Comparison of ENCODE assay signal across 27 cellular contexts in the genomic region with DNA sequence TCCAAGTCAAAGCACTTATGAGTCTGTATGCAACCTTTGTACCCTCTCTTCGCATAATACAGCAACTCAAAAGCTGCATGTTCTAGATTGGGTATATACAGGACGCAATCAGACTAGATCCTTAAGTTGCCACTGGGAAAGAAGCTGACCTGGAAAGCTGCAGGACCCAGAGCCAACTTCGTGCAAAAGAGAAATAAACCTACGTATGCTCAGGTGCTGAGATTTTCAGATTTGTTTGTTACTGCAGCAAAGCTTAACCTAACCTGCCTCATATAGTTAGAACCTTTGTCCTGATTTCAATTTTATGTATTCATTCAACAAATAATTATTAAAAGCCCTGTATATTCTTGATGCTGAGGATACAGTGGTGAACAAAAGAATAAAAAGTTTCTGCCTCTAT.
"Had no signal": no experiment of that assay in that cellular context is flagged by ENCODE, and none has a peak within 500 bp of the region (broad histone marks: within the 10 kb centered on the region; RNA-seq: fewer than 3 reads in every experiment).

No MANE protein-coding gene starts in this region.

- H3K9me3 Mint-ChIP-seq: dendritic cell treated with granulocyte-macrophage colony-stimulating factor and Interleukin-4, amounts not matched to agents 40 ng/mL and 50 ng/mL, for 4 days; endodermal cell had no signal

- H3K36me3 ChIP-seq: colonic mucosa, esophagus muscularis mucosa, esophagus squamous epithelium, gastrocnemius medialis, gastroesophageal sphincter, heart left ventricle, heart right ventricle had no signal

- H3K4me1 Mint-ChIP-seq: endodermal cell had no signal

- H3K4me3 Mint-ChIP-seq: dendritic cell treated with granulocyte-macrophage colony-stimulating factor and Interleukin-4, amounts not matched to agents 40 ng/mL and 50 ng/mL, for 4 days; effector memory CD8-positive, alpha-beta T cell; endodermal cell had no signal

- DNase-seq: colonic mucosa; cortex of kidney; dermis blood vessel endothelial cell; dorsolateral prefrontal cortex; effector CD4-positive, alpha-beta T cell; effector CD8-positive, alpha-beta T cell; effector memory CD4-positive, alpha-beta T cell; effector memory CD8-positive, alpha-beta T cell; endodermal cell; erythroblast; esophagus squamous epithelium; foreskin keratinocyte; foreskin melanocyte; gastrocnemius medialis; glutamatergic neuron; head of caudate nucleus; heart left ventricle; heart right ventricle had no signal

- H3K27ac ChIP-seq: colonic mucosa, coronary artery, dorsolateral prefrontal cortex, epithelial cell of prostate, esophagus muscularis mucosa, esophagus squamous epithelium, foreskin keratinocyte, gastrocnemius medialis, gastroesophageal sphincter, heart left ventricle, heart right ventricle had no signal

- ATAC-seq: effector memory CD8-positive, alpha-beta T cell; gastrocnemius medialis; gastroesophageal sphincter; heart left ventricle; heart right ventricle had no signal

- H3K4me1 ChIP-seq: colonic mucosa, foreskin keratinocyte, gastrocnemius medialis had no signal

- H3K27me3 Mint-ChIP-seq: dendritic cell treated with granulocyte-macrophage colony-stimulating factor and Interleukin-4, amounts not matched to agents 40 ng/mL and 50 ng/mL, for 4 days had no signal

- H3K9me3 ChIP-seq: colonic mucosa, esophagus muscularis mucosa, esophagus squamous epithelium, gastrocnemius medialis, gastroesophageal sphincter had no signal

- H3K27me3 ChIP-seq: colonic mucosa, dorsolateral prefrontal cortex, esophagus muscularis mucosa, esophagus squamous epithelium, foreskin keratinocyte, gastrocnemius medialis, gastroesophageal sphincter, heart left ventricle, heart right ventricle had no signal

- H3K4me3 ChIP-seq: colonic mucosa, coronary artery, dorsolateral prefrontal cortex, esophagus muscularis mucosa, esophagus squamous epithelium, gastrocnemius medialis, gastroesophageal sphincter, heart left ventricle, heart right ventricle had no signal

- FAIRE-seq: colon, endometrium, endothelial cell of umbilical vein, frontal cortex had no signal

- H3K27ac Mint-ChIP-seq: dendritic cell treated with granulocyte-macrophage colony-stimulating factor and Interleukin-4, amounts not matched to agents 40 ng/mL and 50 ng/mL, for 4 days; effector memory CD8-positive, alpha-beta T cell; endodermal cell had no signal
